In the genomic region with DNA sequence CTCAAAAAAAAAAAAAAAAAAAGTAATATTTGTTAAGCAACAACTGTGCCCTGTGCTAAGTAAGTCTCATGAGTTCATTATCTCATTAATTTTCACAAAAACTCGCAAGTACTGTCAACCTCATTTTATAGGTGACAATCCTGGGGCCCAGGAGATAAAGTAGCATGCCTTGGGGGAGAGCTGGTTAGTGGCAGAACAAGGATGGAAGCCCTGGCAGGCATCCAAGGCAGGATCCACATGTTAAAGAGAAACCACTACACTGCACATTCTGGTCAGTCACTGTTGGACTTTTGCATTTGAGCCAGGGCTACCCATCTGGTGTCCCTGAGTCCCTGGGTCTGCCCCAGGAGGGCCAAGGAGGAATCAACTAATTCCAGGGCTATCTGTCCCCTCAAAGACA, we compare ENCODE assay signal across 8 cellular contexts. TPM values are rescaled to one million over a fixed set of nuclear protein-coding genes. Genes with fewer than 3 reads are reported as not detected.
A peak's percentile ranks its signal among the peaks of the same experiment; 100 is the strongest.
DNase-seq lines count a peak whose midpoint lies in the region; ATAC-seq and TF ChIP-seq lines count a peak whose summit lies in the region.

No MANE protein-coding gene starts in this region.

- ATAC-seq in HG02852 (IDR thresholded peaks at IDR 0.05; ENCODE audit: unreplicated experiment) (no peak), HG02973 (IDR thresholded peaks at IDR 0.05; ENCODE audit: unreplicated experiment) (no peak)

- H3K36me3 Mint-ChIP-seq in nephron (ENCODE audit: low read depth), result no peaks in the 10 kb centered on the region

- H3K27me3 ChIP-seq in breast epithelium, result no peaks in the 10 kb centered on the region

- H3K4me3 ChIP-seq in breast epithelium, result no peak overlapping the region

- peaks cover 5% of the 10 kb centered on the region for H3K27me3 Mint-ChIP-seq in nephron (ENCODE audit: low read depth)

- TF ChIP-seq CTCF in breast epithelium (IDR thresholded peaks at IDR 0.05) (no peak), nephron (IDR thresholded peaks at IDR 0.05; ENCODE audit: unreplicated experiment in 3 of 3) (no peak)

- intact Hi-C loops in breast epithelium (cut with DNase I; ENCODE audit: low total_unique reads), result loop anchor here (2.0 kb wide), 1 partner anchor 53 kb away; no protein-coding TSS in a partner anchor

- H3K27ac Mint-ChIP-seq in nephron, result peak overlapping the region; percentile 92 to 96 (median 93)

- no peak for TF ChIP-seq POLR2A in breast epithelium (IDR thresholded peaks at IDR 0.05)

- peaks cover 12 to 17% of the 10 kb centered on the region in 2 donors for H3K9me3 ChIP-seq in breast epithelium

- no peaks in the 10 kb centered on the region for H3K36me3 ChIP-seq in breast epithelium

- peaks cover 46% of the 10 kb centered on the region for H3K4me1 Mint-ChIP-seq in nephron

- H3K4me1 ChIP-seq in breast epithelium, result no peaks in the 10 kb centered on the region

- H3K4me3 Mint-ChIP-seq in nephron, result no peak overlapping the region

- in situ Hi-C loops in Caki2 (cut with HindIII; ENCODE audit: low pct_unique_long_range_greater_than_20kb, low sequenced_read_pairs), result no loop called here

- H3K9me3 Mint-ChIP-seq in nephron, result no peaks in the 10 kb centered on the region

- peak overlapping the region; percentile 16 to 35 for H3K27ac ChIP-seq in breast epithelium

- peak; percentile 45 for DNase-seq in Caki2 (ENCODE audit: low read depth)
- DNase-seq in M059J (ENCODE audit: low read depth), result peak; percentile 71
- peak in 1 of 2 donors; percentile 44 for DNase-seq in breast epithelium (ENCODE audit: low spot score in 2 of 2)
- DNase-seq in HK-2 (ENCODE audit: unreplicated experiment), result no peak
- DNase-seq in activated gamma-delta T cell treated with Interleukin-2 at 50 U/mL for 16 hours, result no peak

RNA-seq across cellular contexts. Expression of gene ZFP36L2, which starts 54.6 kb away (rescaled TPM):
- 0.41 and 6.1 TPM in 2 replicates for total RNA-seq in Caki2 (2014; rRNA removed; shearing (Covaris generic); ENCODE audit: low replicate concordance)
- 2.5 and 5.7 TPM in 2 replicates for total RNA-seq in M059J (2014; rRNA removed; shearing (Covaris generic))
- 100 to 1,000 TPM; 111 to 155 (median 124) TPM for total RNA-seq in breast epithelium

Comparison
In these comparisons a context has a peak if more than half of its experiments do, and no peak if none do; other contexts are left out.
1. DNase-seq: peak in Caki2 (single experiment) and M059J (single experiment); none in HK-2 (single experiment) and activated gamma-delta T cell treated with Interleukin-2 at 50 U/mL for 16 hours (single experiment).
2. RNA of gene ZFP36L2, which starts 54.6 kb away (total RNA-seq): 111 to 155 TPM in breast epithelium; 2.5 to 5.7 TPM in M059J and 0.41 to 6.1 TPM in Caki2; every median in the first group is over 10 times any median in the second.